1 cellular context compared by ENCODE assay signal in genomic region chr14:73833530-73834257, GRCh38.
TF ChIP-seq lines count a peak whose summit lies in the region.

No MANE protein-coding gene starts in this region.

TF ChIP-seq in GM23338, 12 proteins besides CTCF, POLR2A, EP300 and RAD21 (continued from another document):
- TF ChIP-seq, protein P1, sequence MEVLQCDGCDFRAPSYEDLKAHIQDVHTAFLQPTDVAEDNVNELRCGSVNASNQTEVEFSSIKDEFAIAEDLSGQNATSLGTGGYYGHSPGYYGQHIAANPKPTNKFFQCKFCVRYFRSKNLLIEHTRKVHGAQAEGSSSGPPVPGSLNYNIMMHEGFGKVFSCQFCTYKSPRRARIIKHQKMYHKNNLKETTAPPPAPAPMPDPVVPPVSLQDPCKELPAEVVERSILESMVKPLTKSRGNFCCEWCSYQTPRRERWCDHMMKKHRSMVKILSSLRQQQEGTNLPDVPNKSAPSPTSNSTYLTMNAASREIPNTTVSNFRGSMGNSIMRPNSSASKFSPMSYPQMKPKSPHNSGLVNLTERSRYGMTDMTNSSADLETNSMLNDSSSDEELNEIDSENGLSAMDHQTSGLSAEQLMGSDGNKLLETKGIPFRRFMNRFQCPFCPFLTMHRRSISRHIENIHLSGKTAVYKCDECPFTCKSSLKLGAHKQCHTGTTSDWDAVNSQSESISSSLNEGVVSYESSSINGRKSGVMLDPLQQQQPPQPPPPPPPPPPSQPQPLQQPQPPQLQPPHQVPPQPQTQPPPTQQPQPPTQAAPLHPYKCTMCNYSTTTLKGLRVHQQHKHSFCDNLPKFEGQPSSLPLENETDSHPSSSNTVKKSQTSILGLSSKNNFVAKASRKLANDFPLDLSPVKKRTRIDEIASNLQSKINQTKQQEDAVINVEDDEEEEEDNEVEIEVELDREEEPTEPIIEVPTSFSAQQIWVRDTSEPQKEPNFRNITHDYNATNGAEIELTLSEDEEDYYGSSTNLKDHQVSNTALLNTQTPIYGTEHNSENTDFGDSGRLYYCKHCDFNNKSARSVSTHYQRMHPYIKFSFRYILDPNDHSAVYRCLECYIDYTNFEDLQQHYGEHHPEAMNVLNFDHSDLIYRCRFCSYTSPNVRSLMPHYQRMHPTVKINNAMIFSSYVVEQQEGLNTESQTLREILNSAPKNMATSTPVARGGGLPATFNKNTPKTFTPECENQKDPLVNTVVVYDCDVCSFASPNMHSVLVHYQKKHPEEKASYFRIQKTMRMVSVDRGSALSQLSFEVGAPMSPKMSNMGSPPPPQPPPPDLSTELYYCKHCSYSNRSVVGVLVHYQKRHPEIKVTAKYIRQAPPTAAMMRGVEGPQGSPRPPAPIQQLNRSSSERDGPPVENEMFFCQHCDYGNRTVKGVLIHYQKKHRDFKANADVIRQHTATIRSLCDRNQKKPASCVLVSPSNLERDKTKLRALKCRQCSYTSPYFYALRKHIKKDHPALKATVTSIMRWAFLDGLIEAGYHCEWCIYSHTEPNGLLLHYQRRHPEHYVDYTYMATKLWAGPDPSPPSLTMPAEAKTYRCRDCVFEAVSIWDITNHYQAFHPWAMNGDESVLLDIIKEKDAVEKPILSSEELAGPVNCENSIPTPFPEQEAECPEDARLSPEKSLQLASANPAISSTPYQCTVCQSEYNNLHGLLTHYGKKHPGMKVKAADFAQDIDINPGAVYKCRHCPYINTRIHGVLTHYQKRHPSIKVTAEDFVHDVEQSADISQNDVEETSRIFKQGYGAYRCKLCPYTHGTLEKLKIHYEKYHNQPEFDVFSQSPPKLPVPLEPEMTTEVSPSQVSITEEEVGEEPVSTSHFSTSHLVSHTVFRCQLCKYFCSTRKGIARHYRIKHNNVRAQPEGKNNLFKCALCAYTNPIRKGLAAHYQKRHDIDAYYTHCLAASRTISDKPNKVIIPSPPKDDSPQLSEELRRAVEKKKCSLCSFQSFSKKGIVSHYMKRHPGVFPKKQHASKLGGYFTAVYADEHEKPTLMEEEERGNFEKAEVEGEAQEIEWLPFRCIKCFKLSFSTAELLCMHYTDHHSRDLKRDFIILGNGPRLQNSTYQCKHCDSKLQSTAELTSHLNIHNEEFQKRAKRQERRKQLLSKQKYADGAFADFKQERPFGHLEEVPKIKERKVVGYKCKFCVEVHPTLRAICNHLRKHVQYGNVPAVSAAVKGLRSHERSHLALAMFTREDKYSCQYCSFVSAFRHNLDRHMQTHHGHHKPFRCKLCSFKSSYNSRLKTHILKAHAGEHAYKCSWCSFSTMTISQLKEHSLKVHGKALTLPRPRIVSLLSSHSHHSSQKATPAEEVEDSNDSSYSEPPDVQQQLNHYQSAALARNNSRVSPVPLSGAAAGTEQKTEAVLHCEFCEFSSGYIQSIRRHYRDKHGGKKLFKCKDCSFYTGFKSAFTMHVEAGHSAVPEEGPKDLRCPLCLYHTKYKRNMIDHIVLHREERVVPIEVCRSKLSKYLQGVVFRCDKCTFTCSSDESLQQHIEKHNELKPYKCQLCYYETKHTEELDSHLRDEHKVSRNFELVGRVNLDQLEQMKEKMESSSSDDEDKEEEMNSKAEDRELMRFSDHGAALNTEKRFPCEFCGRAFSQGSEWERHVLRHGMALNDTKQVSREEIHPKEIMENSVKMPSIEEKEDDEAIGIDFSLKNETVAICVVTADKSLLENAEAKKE (CRISPR knock-in tag; IDR thresholded peaks at IDR 0.05) = no peak
- TF ChIP-seq CREB1 (CRISPR knock-in tag; IDR thresholded peaks at IDR 0.05; ENCODE audit: low read depth) = no peak
- TF ChIP-seq REST (IDR thresholded peaks at IDR 0.05; ENCODE audit: unreplicated experiment) = no peak
- no peak for TF ChIP-seq JUNB (IDR thresholded peaks at IDR 0.05; ENCODE audit: unreplicated experiment)
- TF ChIP-seq EZH2 (IDR thresholded peaks at IDR 0.05; ENCODE audit: low read depth, unreplicated experiment) = no peak
- TF ChIP-seq EZH2phosphoT487 (IDR thresholded peaks at IDR 0.05; ENCODE audit: unreplicated experiment) = no peak
- no peak for TF ChIP-seq ZNF114 (CRISPR knock-in tag; IDR thresholded peaks at IDR 0.05)
- TF ChIP-seq ETS1 (IDR thresholded peaks at IDR 0.05) = no peak
- TF ChIP-seq POLR2AphosphoS5 (IDR thresholded peaks at IDR 0.05; ENCODE audit: low read depth) = no peak
- no peak for TF ChIP-seq NANOG (IDR thresholded peaks at IDR 0.05; ENCODE audit: borderline replicate concordance)
